In genomic region chr5:146446861-146447733, GRCh38 we compare ENCODE assay signal across 1 cellular context.
TF ChIP-seq lines count a peak whose summit lies in the region.

TSS of gene TCERG1 (plus strand) at chr5:146447333. CDS start at chr5:146447350, 17 bp downstream.

TF ChIP-seq in HepG2, 621 proteins besides CTCF, POLR2A, EP300 and RAD21 (continued from another document and continues in another):
- TF ChIP-seq, protein P1, sequence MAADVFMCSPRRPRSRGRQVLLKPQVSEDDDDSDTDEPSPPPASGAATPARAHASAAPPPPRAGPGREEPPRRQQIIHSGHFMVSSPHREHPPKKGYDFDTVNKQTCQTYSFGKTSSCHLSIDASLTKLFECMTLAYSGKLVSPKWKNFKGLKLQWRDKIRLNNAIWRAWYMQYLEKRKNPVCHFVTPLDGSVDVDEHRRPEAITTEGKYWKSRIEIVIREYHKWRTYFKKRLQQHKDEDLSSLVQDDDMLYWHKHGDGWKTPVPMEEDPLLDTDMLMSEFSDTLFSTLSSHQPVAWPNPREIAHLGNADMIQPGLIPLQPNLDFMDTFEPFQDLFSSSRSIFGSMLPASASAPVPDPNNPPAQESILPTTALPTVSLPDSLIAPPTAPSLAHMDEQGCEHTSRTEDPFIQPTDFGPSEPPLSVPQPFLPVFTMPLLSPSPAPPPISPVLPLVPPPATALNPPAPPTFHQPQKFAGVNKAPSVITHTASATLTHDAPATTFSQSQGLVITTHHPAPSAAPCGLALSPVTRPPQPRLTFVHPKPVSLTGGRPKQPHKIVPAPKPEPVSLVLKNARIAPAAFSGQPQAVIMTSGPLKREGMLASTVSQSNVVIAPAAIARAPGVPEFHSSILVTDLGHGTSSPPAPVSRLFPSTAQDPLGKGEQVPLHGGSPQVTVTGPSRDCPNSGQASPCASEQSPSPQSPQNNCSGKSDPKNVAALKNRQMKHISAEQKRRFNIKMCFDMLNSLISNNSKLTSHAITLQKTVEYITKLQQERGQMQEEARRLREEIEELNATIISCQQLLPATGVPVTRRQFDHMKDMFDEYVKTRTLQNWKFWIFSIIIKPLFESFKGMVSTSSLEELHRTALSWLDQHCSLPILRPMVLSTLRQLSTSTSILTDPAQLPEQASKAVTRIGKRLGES (CRISPR knock-in tag; IDR thresholded peaks at IDR 0.05; ENCODE audit: borderline replicate concordance), result no peak
- no peak for TF ChIP-seq FOXJ3 (CRISPR knock-in tag; IDR thresholded peaks at IDR 0.05; ENCODE audit: borderline replicate concordance)
- TF ChIP-seq ZNF253 (CRISPR knock-in tag; IDR thresholded peaks at IDR 0.05; ENCODE audit: borderline replicate concordance), result no peak; the same call in 1 of the 2 replicates
- peak; percentile 93 for TF ChIP-seq ZFY (CRISPR knock-in tag; IDR thresholded peaks at IDR 0.05)
- peak; percentile 86 for TF ChIP-seq KDM5A (IDR thresholded peaks at IDR 0.05; ENCODE audit: borderline replicate concordance, low read length)
- no peak for TF ChIP-seq TCF12 (IDR thresholded peaks at IDR 0.05)
- TF ChIP-seq TCF12 (CRISPR knock-in tag; IDR thresholded peaks at IDR 0.05), result no peak
- TF ChIP-seq ZNF292 (CRISPR knock-in tag; IDR thresholded peaks at IDR 0.05; ENCODE audit: borderline replicate concordance, low read depth), result no peak
- TF ChIP-seq HNF4A (CRISPR knock-in tag; IDR thresholded peaks at IDR 0.05), result no peak
- TF ChIP-seq, protein P2, sequence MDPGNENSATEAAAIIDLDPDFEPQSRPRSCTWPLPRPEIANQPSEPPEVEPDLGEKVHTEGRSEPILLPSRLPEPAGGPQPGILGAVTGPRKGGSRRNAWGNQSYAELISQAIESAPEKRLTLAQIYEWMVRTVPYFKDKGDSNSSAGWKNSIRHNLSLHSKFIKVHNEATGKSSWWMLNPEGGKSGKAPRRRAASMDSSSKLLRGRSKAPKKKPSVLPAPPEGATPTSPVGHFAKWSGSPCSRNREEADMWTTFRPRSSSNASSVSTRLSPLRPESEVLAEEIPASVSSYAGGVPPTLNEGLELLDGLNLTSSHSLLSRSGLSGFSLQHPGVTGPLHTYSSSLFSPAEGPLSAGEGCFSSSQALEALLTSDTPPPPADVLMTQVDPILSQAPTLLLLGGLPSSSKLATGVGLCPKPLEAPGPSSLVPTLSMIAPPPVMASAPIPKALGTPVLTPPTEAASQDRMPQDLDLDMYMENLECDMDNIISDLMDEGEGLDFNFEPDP (CRISPR knock-in tag; conservative IDR thresholded peaks at IDR 0.05), result no peak
- 0 out of 2 replicates have a peak, but pooled peaks have one; percentile 16 for TF ChIP-seq TOE1 (CRISPR knock-in tag; IDR thresholded peaks at IDR 0.05)
- TF ChIP-seq TFDP2 (CRISPR knock-in tag; IDR thresholded peaks at IDR 0.05), result peak; percentile 95
- no peak for TF ChIP-seq CSRNP2 (CRISPR knock-in tag; conservative IDR thresholded peaks at IDR 0.05; ENCODE audit: low read depth)
- no peak for TF ChIP-seq ZKSCAN1 (IDR thresholded peaks at IDR 0.05; ENCODE audit: low read length)
- peak; percentile 68 for TF ChIP-seq ARNT2 (CRISPR knock-in tag; IDR thresholded peaks at IDR 0.05; ENCODE audit: low read depth)
- TF ChIP-seq RFX3 (CRISPR knock-in tag; IDR thresholded peaks at IDR 0.05), result no peak
- no peak for TF ChIP-seq MTA3 (CRISPR knock-in tag; IDR thresholded peaks at IDR 0.05)
- 0 out of 2 replicates have a peak, but pooled peaks have one; percentile 64 for TF ChIP-seq ZNF674 (CRISPR knock-in tag; IDR thresholded peaks at IDR 0.05; ENCODE audit: low read depth)
- TF ChIP-seq HOXA7 (CRISPR knock-in tag; IDR thresholded peaks at IDR 0.05), result no peak
- peak; percentile 70; the same call in 1 of the 2 replicates for TF ChIP-seq ZNF556 (CRISPR knock-in tag; IDR thresholded peaks at IDR 0.05; ENCODE audit: borderline replicate concordance)
- TF ChIP-seq ZSCAN12 (CRISPR knock-in tag; IDR thresholded peaks at IDR 0.05), result peak; percentile 93; the same call in 1 of the 2 replicates
- TF ChIP-seq, protein P3, sequence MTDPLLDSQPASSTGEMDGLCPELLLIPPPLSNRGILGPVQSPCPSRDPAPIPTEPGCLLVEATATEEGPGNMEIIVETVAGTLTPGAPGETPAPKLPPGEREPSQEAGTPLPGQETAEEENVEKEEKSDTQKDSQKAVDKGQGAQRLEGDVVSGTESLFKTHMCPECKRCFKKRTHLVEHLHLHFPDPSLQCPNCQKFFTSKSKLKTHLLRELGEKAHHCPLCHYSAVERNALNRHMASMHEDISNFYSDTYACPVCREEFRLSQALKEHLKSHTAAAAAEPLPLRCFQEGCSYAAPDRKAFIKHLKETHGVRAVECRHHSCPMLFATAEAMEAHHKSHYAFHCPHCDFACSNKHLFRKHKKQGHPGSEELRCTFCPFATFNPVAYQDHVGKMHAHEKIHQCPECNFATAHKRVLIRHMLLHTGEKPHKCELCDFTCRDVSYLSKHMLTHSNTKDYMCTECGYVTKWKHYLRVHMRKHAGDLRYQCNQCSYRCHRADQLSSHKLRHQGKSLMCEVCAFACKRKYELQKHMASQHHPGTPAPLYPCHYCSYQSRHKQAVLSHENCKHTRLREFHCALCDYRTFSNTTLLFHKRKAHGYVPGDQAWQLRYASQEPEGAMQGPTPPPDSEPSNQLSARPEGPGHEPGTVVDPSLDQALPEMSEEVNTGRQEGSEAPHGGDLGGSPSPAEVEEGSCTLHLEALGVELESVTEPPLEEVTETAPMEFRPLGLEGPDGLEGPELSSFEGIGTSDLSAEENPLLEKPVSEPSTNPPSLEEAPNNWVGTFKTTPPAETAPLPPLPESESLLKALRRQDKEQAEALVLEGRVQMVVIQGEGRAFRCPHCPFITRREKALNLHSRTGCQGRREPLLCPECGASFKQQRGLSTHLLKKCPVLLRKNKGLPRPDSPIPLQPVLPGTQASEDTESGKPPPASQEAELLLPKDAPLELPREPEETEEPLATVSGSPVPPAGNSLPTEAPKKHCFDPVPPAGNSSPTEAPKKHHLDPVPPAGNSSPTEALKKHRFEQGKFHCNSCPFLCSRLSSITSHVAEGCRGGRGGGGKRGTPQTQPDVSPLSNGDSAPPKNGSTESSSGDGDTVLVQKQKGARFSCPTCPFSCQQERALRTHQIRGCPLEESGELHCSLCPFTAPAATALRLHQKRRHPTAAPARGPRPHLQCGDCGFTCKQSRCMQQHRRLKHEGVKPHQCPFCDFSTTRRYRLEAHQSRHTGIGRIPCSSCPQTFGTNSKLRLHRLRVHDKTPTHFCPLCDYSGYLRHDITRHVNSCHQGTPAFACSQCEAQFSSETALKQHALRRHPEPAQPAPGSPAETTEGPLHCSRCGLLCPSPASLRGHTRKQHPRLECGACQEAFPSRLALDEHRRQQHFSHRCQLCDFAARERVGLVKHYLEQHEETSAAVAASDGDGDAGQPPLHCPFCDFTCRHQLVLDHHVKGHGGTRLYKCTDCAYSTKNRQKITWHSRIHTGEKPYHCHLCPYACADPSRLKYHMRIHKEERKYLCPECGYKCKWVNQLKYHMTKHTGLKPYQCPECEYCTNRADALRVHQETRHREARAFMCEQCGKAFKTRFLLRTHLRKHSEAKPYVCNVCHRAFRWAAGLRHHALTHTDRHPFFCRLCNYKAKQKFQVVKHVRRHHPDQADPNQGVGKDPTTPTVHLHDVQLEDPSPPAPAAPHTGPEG (CRISPR knock-in tag; IDR thresholded peaks at IDR 0.05), result 0 out of 2 replicates have a peak, but pooled peaks have one; percentile 61
- no peak; the same call in 1 of the 2 replicates for TF ChIP-seq E2F1 (CRISPR knock-in tag; IDR thresholded peaks at IDR 0.05)
- TF ChIP-seq, protein P4, sequence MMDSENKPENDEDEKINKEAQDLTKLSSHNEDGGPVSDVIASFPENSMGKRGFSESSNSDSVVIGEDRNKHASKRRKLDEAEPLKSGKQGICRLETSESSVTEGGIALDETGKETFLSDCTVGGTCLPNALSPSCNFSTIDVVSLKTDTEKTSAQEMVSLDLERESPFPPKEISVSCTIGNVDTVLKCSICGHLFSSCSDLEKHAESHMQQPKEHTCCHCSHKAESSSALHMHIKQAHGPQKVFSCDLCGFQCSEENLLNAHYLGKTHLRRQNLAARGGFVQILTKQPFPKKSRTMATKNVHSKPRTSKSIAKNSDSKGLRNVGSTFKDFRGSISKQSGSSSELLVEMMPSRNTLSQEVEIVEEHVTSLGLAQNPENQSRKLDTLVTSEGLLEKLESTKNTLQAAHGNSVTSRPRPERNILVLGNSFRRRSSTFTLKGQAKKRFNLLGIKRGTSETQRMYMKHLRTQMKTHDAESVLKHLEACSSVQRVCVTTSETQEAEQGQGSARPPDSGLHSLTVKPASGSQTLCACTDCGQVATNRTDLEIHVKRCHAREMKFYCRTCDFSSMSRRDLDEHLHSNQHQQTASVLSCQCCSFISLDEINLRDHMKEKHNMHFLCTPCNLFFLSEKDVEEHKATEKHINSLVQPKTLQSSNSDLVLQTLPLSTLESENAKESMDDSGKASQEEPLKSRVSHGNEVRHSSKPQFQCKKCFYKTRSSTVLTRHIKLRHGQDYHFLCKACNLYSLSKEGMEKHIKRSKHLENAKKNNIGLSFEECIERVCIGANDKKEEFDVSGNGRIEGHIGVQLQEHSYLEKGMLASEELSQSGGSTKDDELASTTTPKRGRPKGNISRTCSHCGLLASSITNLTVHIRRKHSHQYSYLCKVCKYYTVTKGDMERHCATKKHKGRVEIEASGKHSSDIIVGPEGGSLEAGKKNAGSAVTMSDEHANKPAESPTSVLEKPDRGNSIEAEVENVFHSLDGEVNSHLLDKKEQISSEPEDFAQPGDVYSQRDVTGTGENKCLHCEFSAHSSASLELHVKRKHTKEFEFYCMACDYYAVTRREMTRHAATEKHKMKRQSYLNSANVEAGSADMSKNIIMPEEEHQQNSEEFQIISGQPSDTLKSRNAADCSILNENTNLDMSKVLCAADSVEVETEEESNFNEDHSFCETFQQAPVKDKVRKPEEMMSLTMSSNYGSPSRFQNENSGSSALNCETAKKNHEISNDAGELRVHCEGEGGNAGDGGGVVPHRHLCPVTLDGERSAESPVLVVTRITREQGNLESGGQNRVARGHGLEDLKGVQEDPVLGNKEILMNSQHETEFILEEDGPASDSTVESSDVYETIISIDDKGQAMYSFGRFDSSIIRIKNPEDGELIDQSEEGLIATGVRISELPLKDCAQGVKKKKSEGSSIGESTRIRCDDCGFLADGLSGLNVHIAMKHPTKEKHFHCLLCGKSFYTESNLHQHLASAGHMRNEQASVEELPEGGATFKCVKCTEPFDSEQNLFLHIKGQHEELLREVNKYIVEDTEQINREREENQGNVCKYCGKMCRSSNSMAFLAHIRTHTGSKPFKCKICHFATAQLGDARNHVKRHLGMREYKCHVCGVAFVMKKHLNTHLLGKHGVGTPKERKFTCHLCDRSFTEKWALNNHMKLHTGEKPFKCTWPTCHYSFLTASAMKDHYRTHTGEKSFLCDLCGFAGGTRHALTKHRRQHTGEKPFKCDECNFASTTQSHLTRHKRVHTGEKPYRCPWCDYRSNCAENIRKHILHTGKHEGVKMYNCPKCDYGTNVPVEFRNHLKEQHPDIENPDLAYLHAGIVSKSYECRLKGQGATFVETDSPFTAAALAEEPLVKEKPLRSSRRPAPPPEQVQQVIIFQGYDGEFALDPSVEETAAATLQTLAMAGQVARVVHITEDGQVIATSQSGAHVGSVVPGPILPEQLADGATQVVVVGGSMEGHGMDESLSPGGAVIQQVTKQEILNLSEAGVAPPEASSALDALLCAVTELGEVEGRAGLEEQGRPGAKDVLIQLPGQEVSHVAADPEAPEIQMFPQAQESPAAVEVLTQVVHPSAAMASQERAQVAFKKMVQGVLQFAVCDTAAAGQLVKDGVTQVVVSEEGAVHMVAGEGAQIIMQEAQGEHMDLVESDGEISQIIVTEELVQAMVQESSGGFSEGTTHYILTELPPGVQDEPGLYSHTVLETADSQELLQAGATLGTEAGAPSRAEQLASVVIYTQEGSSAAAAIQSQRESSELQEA (CRISPR knock-in tag; IDR thresholded peaks at IDR 0.05; ENCODE audit: not compliant biosample characterization), result peak; percentile 51
- TF ChIP-seq TAF1 (CRISPR knock-in tag; IDR thresholded peaks at IDR 0.05), result peak; percentile 90
- TF ChIP-seq, protein P5, sequence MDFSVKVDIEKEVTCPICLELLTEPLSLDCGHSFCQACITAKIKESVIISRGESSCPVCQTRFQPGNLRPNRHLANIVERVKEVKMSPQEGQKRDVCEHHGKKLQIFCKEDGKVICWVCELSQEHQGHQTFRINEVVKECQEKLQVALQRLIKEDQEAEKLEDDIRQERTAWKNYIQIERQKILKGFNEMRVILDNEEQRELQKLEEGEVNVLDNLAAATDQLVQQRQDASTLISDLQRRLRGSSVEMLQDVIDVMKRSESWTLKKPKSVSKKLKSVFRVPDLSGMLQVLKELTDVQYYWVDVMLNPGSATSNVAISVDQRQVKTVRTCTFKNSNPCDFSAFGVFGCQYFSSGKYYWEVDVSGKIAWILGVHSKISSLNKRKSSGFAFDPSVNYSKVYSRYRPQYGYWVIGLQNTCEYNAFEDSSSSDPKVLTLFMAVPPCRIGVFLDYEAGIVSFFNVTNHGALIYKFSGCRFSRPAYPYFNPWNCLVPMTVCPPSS (IDR thresholded peaks at IDR 0.05), result no peak
